In the genomic region with DNA sequence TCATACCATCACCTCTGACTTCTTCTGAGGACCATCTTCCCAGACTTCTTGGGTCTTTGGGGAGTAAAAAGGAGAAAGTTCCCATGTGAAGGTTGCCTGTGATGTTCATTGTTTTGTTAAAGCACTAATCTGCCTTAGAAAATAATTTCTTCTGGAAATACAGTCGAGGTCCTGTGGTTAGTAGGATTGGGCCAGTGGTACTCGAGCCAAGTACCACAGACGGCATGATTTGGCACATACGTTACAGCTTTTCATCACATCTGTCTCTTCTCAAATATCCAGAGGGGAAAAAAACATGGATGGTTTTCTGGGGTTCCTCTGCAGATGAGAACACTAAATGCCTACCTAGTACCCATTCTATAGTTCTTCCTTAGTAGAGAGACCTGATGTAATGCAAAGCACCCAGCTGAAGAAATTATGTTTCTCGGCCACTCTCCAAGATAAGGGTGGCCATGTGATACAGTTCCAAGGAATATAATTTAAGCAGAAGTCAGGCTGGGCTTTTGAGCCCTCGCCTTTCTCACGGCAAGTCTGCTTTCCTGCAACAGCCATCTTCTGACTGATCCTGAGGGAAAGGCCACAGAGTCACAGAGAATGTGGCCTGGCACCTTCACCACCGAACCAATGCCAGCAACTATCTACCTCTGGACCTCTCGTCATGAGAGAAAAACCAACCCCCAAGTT, we compare ENCODE assay signal across 18 cellular contexts.
DNase-seq lines count a peak whose midpoint lies in the region; ATAC-seq and TF ChIP-seq lines count a peak whose summit lies in the region.
"Had no signal": no experiment of that assay in that cellular context is flagged by ENCODE, and none has a peak within 500 bp of the region (broad histone marks: within the 10 kb centered on the region; RNA-seq: fewer than 3 reads in every experiment).

No MANE protein-coding gene starts in this region.

- peak overlapping the region; percentile 86 to 90 for H3K27ac ChIP-seq in ascending aorta
- H3K27ac ChIP-seq in heart left ventricle, result peak overlapping the region; percentile 51 to 93 (median 79)
- H3K27ac ChIP-seq: A549 had no signal

- no peaks in the 10 kb centered on the region for H3K4me1 Mint-ChIP-seq in activated naive CD4-positive, alpha-beta T cell treated with anti-CD3 and anti-CD28 coated beads for 36 hours (ENCODE audit: low read depth)
- H3K4me1 Mint-ChIP-seq: activated CD4-positive, alpha-beta T cell treated with anti-CD3 and anti-CD28 coated beads for 36 hours; activated naive CD8-positive, alpha-beta T cell treated with anti-CD3 and anti-CD28 coated beads for 36 hours; stimulated activated memory B cell treated with anti-CD40 and anti-IgM and Interleukin-4, amounts not matched to agents 10 μg/mL and 1 μg/mL and 100 μg/mL, for 72 hours had no signal

- TF ChIP-seq CTCF in ascending aorta (IDR thresholded peaks at IDR 0.05), result no peak
- TF ChIP-seq CTCF in heart left ventricle (IDR thresholded peaks at IDR 0.05), result no peak

- ATAC-seq in heart left ventricle, result peak; percentile 68 to 71 (median 68)
- ATAC-seq in sciatic nerve, result peak; percentile 72
- ATAC-seq: A549; activated CD4-positive, alpha-beta T cell treated with anti-CD3 and anti-CD28 coated beads for 36 hours; stimulated activated memory B cell treated with anti-CD40 and anti-IgM and Interleukin-4, amounts not matched to agents 10 μg/mL and 1 μg/mL and 100 μg/mL, for 72 hours; T-helper 17 cell had no signal

- CTCF ChIA-PET in activated naive CD4-positive, alpha-beta T cell treated with anti-CD3 and anti-CD28 coated beads for 36 hours (lab: Charles Lee), result interaction anchor here (0.5 kb wide), 1 partner anchor 416 kb away, joined by 3 read pairs; no protein-coding TSS in a partner anchor

- DNase-seq in AG08395 (ENCODE audit: low spot score), result peak; percentile 31
- DNase-seq in ascending aorta (ENCODE audit: low spot score in 2 of 2), result no peak
- peak in 4 of 5 donors; percentile 33 to 41 (median 38) for DNase-seq in heart left ventricle
- no peak for DNase-seq in sciatic nerve (ENCODE audit: low spot score)
- DNase-seq in activated naive CD4-positive, alpha-beta T cell treated with anti-CD3 and anti-CD28 coated beads for 36 hours, result no peak
- DNase-seq in RKO (ENCODE audit: low spot score), result no peak
- no peak for DNase-seq in inferior parietal cortex (ENCODE audit: extremely low spot score)
- DNase-seq in stimulated activated naive CD4-positive, alpha-beta T cell (lab: John Stamatoyannopoulos, UW), result no peak
- DNase-seq: activated CD4-positive, alpha-beta T cell treated with anti-CD3 and anti-CD28 coated beads for 36 hours; activated naive CD8-positive, alpha-beta T cell treated with anti-CD3 and anti-CD28 coated beads for 36 hours; activated T-cell treated with anti-CD3 and anti-CD28 coated beads for 4 hours; cortex of kidney; foreskin melanocyte; KBM-7; stimulated activated CD4-positive, alpha-beta T cell treated with anti-CD3 and anti-CD28 coated beads, Interleukin-4, amount 100 ng/mL, for 4 hours; T-helper 17 cell had no signal

- H3K9me3 ChIP-seq in ascending aorta (no peaks in the 10 kb centered on the region), heart left ventricle (peaks cover 0 to under 1% (median 0%) of the 10 kb centered on the region in 12 donors)
- H3K9me3 ChIP-seq: A549 had no signal

- H3K4me1 ChIP-seq in ascending aorta, result peaks cover 12 to 30% of the 10 kb centered on the region in 2 donors
- H3K4me1 ChIP-seq in heart left ventricle, result peaks cover 0 to 37% (median 13%) of the 10 kb centered on the region in 12 donors
- H3K4me1 ChIP-seq: A549 had no signal

- H3K4me3 ChIP-seq in ascending aorta, result no peak overlapping the region
- no peak overlapping the region for H3K4me3 ChIP-seq in heart left ventricle
- H3K4me3 ChIP-seq: A549 had no signal

- H3K27ac Mint-ChIP-seq in activated naive CD4-positive, alpha-beta T cell treated with anti-CD3 and anti-CD28 coated beads for 36 hours, result no peak overlapping the region
- H3K27ac Mint-ChIP-seq: activated CD4-positive, alpha-beta T cell treated with anti-CD3 and anti-CD28 coated beads for 36 hours; activated naive CD8-positive, alpha-beta T cell treated with anti-CD3 and anti-CD28 coated beads for 36 hours; stimulated activated memory B cell treated with anti-CD40 and anti-IgM and Interleukin-4, amounts not matched to agents 10 μg/mL and 1 μg/mL and 100 μg/mL, for 72 hours; T-helper 17 cell had no signal

- H3K27me3 ChIP-seq in ascending aorta (no peaks in the 10 kb centered on the region), heart left ventricle (peaks cover 0 to 2% (median 0%) of the 10 kb centered on the region in 9 donors)

- intact Hi-C loops in ascending aorta (cut with DNase I) (loop anchor here (2.0 to 5.0 kb wide), 2 partner anchors 29 to 160 kb away; a partner anchor contains a TSS), heart left ventricle (cut with DNase I) (loop anchor here in 3 of 10 donors (5.0 to 10.0 kb wide), 3 partner anchors 95 to 160 kb away; a partner anchor contains a TSS), sciatic nerve (cut with DNase I) (no loop called here)
- intact Hi-C loops in activated naive CD4-positive, alpha-beta T cell treated with anti-CD3 and anti-CD28 coated beads for 36 hours (cut with micrococcal nuclease), result no loop called here

- H3K36me3 Mint-ChIP-seq in activated naive CD4-positive, alpha-beta T cell treated with anti-CD3 and anti-CD28 coated beads for 36 hours (ENCODE audit: low read depth), result no peaks in the 10 kb centered on the region
- H3K36me3 Mint-ChIP-seq: activated naive CD8-positive, alpha-beta T cell treated with anti-CD3 and anti-CD28 coated beads for 36 hours; stimulated activated memory B cell treated with anti-CD40 and anti-IgM and Interleukin-4, amounts not matched to agents 10 μg/mL and 1 μg/mL and 100 μg/mL, for 72 hours had no signal

- TF ChIP-seq POLR2A in heart left ventricle (IDR thresholded peaks at IDR 0.05), result no peak

- WGBS in heart left ventricle, 4 donors, result 61 to 67% (median 65%) methylated on average over 9 of the region's 9 CpGs

- H3K9me3 Mint-ChIP-seq in activated naive CD4-positive, alpha-beta T cell treated with anti-CD3 and anti-CD28 coated beads for 36 hours, result no peaks in the 10 kb centered on the region
- H3K9me3 Mint-ChIP-seq: activated naive CD8-positive, alpha-beta T cell treated with anti-CD3 and anti-CD28 coated beads for 36 hours had no signal

- H3K27me3 Mint-ChIP-seq in activated naive CD4-positive, alpha-beta T cell treated with anti-CD3 and anti-CD28 coated beads for 36 hours (ENCODE audit: low read depth), result peaks cover 7% of the 10 kb centered on the region
- H3K27me3 Mint-ChIP-seq: stimulated activated memory B cell treated with anti-CD40 and anti-IgM and Interleukin-4, amounts not matched to agents 10 μg/mL and 1 μg/mL and 100 μg/mL, for 72 hours had no signal

- H3K36me3 ChIP-seq in ascending aorta, result no peaks in the 10 kb centered on the region
- H3K36me3 ChIP-seq in heart left ventricle, result no peaks in the 10 kb centered on the region

- no peak overlapping the region for H3K4me3 Mint-ChIP-seq in activated naive CD4-positive, alpha-beta T cell treated with anti-CD3 and anti-CD28 coated beads for 36 hours
- H3K4me3 Mint-ChIP-seq: activated CD4-positive, alpha-beta T cell treated with anti-CD3 and anti-CD28 coated beads for 36 hours; activated naive CD8-positive, alpha-beta T cell treated with anti-CD3 and anti-CD28 coated beads for 36 hours; stimulated activated memory B cell treated with anti-CD40 and anti-IgM and Interleukin-4, amounts not matched to agents 10 μg/mL and 1 μg/mL and 100 μg/mL, for 72 hours; T-helper 17 cell had no signal

Comparison
In these comparisons a context has a peak if more than half of its experiments do, and no peak if none do; other contexts are left out.
1. DNase-seq: peak in AG08395 (single experiment) and heart left ventricle (4 of 5); none in ascending aorta (0 of 2), sciatic nerve (single experiment), activated naive CD4-positive, alpha-beta T cell treated with anti-CD3 and anti-CD28 coated beads for 36 hours (single experiment), RKO (single experiment), inferior parietal cortex (single experiment) and stimulated activated naive CD4-positive, alpha-beta T cell (0 of 6).